In genomic region chr20:53652859-53653520, GRCh38 we compare ENCODE assay signal across 1 cellular context.
A peak's percentile ranks its signal among the peaks of the same experiment; 100 is the strongest.
TF ChIP-seq lines count a peak whose summit lies in the region.

No MANE protein-coding gene starts in this region.

TF ChIP-seq in GM12878, 131 proteins besides CTCF, POLR2A, EP300 and RAD21:
- no peak for TF ChIP-seq HDGF (IDR thresholded peaks at IDR 0.05)
- TF ChIP-seq MEF2B (IDR thresholded peaks at IDR 0.05; ENCODE audit: partially characterized antibody, poor library complexity, severe bottlenecking), result no peak
- TF ChIP-seq E2F8 (IDR thresholded peaks at IDR 0.05; ENCODE audit: low read depth, partially characterized antibody), result no peak
- TF ChIP-seq PML (IDR thresholded peaks at IDR 0.05; ENCODE audit: low read length), result 0 out of 2 replicates have a peak, but pooled peaks have one; percentile 3
- TF ChIP-seq IRF4 (IDR thresholded peaks at IDR 0.05; ENCODE audit: low read depth, low read length), result no peak
- TF ChIP-seq RUNX3 (IDR thresholded peaks at IDR 0.05; ENCODE audit: low read length), result no peak
- TF ChIP-seq E4F1 (IDR thresholded peaks at IDR 0.05; ENCODE audit: borderline replicate concordance, partially characterized antibody), result no peak
- no peak for TF ChIP-seq GATAD2B (conservative IDR thresholded peaks at IDR 0.05; ENCODE audit: low read depth)
- no peak for TF ChIP-seq BCL11A (IDR thresholded peaks at IDR 0.05; ENCODE audit: low read depth, low read length)
- no peak for TF ChIP-seq NRF1 (conservative IDR thresholded peaks at IDR 0.05; ENCODE audit: low read depth, low read length)
- no peak for TF ChIP-seq SMAD1 (IDR thresholded peaks at IDR 0.05; ENCODE audit: low read depth, partially characterized antibody)
- no peak for TF ChIP-seq ZBTB40 (IDR thresholded peaks at IDR 0.05; ENCODE audit: borderline replicate concordance)
- TF ChIP-seq IKZF1 (conservative IDR thresholded peaks at IDR 0.05), result no peak
- no peak for TF ChIP-seq SP1 (IDR thresholded peaks at IDR 0.05; ENCODE audit: low read depth, low read length)
- TF ChIP-seq SRF (IDR thresholded peaks at IDR 0.05; ENCODE audit: low read depth in 2 of 2, low read length in 2 of 2), result no peak
- TF ChIP-seq ATF2 (IDR thresholded peaks at IDR 0.05; ENCODE audit: low read length), result no peak; the same call in 1 of the 2 replicates
- peak; percentile 34; the same call in 1 of the 2 replicates for TF ChIP-seq EED (IDR thresholded peaks at IDR 0.05; ENCODE audit: low read depth)
- TF ChIP-seq NFXL1 (IDR thresholded peaks at IDR 0.05; ENCODE audit: borderline replicate concordance), result peak; percentile 49
- TF ChIP-seq POU2F2 (IDR thresholded peaks at IDR 0.05; ENCODE audit: borderline replicate concordance, low read depth, low read length), result no peak
- TF ChIP-seq USF1 (IDR thresholded peaks at IDR 0.05; ENCODE audit: borderline replicate concordance, extremely low read length, insufficient read depth, low read depth, low read length), result no peak
- 0 out of 2 replicates have a peak, but pooled peaks have one; percentile 5 for TF ChIP-seq CHD2 (IDR thresholded peaks at IDR 0.05; ENCODE audit: borderline replicate concordance, low read depth, low read length)
- TF ChIP-seq MTA2 (IDR thresholded peaks at IDR 0.05; ENCODE audit: low read depth), result no peak; the same call in 1 of the 2 replicates
- TF ChIP-seq BACH1 (IDR thresholded peaks at IDR 0.05; ENCODE audit: borderline replicate concordance), result 0 out of 2 replicates have a peak, but pooled peaks have one; percentile 58
- TF ChIP-seq CREB1 (IDR thresholded peaks at IDR 0.05; ENCODE audit: low read depth), result no peak
- no peak for TF ChIP-seq ZSCAN29 (IDR thresholded peaks at IDR 0.05)
- TF ChIP-seq SMC3 (IDR thresholded peaks at IDR 0.05; ENCODE audit: borderline replicate concordance, low read length), result peak; percentile 25; the same call in 1 of the 2 replicates
- no peak for TF ChIP-seq CBFB (IDR thresholded peaks at IDR 0.05; ENCODE audit: low read depth)
- peak; percentile 18 to 86; a peak in 2 of 4 replicates for TF ChIP-seq ETV6 (conservative IDR thresholded peaks at IDR 0.05 in 1 of 2, IDR thresholded peaks at IDR 0.05 in 1 of 2; ENCODE audit: borderline replicate concordance in 1 of 2, low read depth in 1 of 2)
- no peak for TF ChIP-seq ZNF217 (IDR thresholded peaks at IDR 0.05)
- TF ChIP-seq BCL3 (IDR thresholded peaks at IDR 0.05; ENCODE audit: borderline replicate concordance, insufficient read depth, low read depth, low read length, poor library complexity, severe bottlenecking), result no peak
- TF ChIP-seq KLF5 (IDR thresholded peaks at IDR 0.05; ENCODE audit: partially characterized antibody), result no peak
- no peak for TF ChIP-seq CEBPB (IDR thresholded peaks at IDR 0.05; ENCODE audit: borderline replicate concordance in 1 of 2, low read depth in 2 of 2, low read length in 2 of 2)
- TF ChIP-seq ZBTB33 (IDR thresholded peaks at IDR 0.05), result no peak
- TF ChIP-seq CHD1 (IDR thresholded peaks at IDR 0.05; ENCODE audit: low read depth, low read length), result 0 out of 2 replicates have a peak, but pooled peaks have one; percentile 37
- TF ChIP-seq ZBED1 (IDR thresholded peaks at IDR 0.05; ENCODE audit: borderline replicate concordance), result 0 out of 2 replicates have a peak, but pooled peaks have one; percentile 21
